Comparison of ENCODE assay signal across 11 cellular contexts in the genomic region with DNA sequence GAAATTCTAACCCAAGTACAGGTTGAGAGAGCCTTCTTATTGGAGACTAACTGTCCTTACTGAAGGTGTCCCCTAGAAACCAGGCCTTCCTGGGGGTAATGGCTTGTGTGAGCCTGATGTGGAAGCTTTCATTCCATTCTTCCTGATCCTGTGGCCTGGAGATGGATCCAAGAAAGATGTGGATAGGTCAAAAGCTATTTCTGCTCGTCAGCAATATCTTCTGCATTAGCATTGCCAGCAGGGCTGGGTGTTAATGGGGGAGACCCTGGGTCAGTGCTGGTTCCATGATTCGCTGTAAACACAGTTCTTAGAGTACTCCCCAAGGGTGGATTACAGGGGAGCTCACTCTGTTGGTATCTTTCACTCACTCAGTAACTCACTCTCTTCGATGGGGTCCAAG. TPM values are rescaled to one million over a fixed set of nuclear protein-coding genes. Genes with fewer than 3 reads are reported as not detected.
"Had no signal": no experiment of that assay in that cellular context is flagged by ENCODE, and none has a peak within 500 bp of the region (broad histone marks: within the 10 kb centered on the region; RNA-seq: fewer than 3 reads in every experiment).

No MANE protein-coding gene starts in this region.

- H2AFZ ChIP-seq: GM23248 had no signal

- H3K4me3 ChIP-seq: GM23248, HAP-1 had no signal

- H3K36me3 Mint-ChIP-seq: IgD-negative memory B cell had no signal

- H3K27ac Mint-ChIP-seq: HFFc6, IgD-negative memory B cell had no signal

- H3K27me3 Mint-ChIP-seq: IgD-negative memory B cell had no signal

- ATAC-seq: HCT116 had no signal

- H3K9me3 ChIP-seq: HAP-1 had no signal

- H3K36me3 ChIP-seq: HAP-1 had no signal

- H3K4me1 Mint-ChIP-seq: IgD-negative memory B cell had no signal

- DNase-seq: GM23248, GOT3, H7, HFFc6, KBM-7 had no signal

- FAIRE-seq: HTR-8/SVneo had no signal

- H3K9ac ChIP-seq: GM23248 had no signal

- H3K27ac ChIP-seq: GM23248 had no signal

- H3K4me3 Mint-ChIP-seq: HFFc6, IgD-negative memory B cell had no signal

RNA-seq across cellular contexts. Expression of gene CBY2, which starts 42.9 kb away (rescaled TPM):
- total RNA-seq: GM23248, H4, HFFc6, HT-29 had no signal
- polyA plus RNA-seq: GM23248, IgD-negative memory B cell had no signal
